1 cellular context compared by ENCODE assay signal in the genomic region with DNA sequence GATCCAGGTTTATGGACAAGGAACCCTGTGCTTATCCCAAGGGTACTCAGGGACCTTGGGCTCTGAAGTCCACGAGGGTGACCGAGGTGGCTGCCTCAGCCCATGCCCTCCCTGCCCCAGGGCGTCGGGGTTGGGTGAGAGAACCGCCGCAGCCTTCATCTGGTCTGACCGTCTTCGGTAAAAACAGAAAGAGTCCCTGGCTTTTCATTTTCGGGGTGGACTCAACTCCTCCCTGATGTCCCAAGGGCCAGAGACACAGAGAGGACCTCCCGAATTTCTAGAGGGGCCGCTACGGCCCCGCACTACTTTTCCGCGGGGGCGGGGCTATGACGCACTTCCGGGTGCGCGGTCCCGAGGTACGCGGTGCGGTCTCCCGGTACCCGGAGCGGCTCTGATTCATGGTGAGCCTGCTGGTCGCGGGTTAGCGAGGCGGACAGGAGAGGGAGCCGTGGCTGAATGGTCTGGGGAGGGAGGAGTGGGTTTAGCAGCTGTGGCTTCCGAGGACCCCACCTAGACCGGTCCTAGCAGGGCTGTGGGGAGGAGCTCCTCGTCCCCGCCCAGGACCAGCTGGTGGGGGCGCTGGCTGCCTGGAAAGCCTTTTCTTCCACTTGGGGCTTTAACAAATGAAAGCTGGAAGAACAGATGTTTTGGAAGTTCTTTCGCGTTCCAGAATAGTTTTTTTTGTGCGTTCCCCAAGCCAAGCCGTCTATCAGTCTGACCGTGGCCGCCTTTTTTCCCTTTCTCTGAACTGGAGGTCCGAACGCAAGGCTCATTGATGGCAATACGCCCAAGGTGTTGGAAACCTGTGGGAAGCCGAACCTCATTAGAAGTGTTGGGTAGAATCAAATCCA.
A peak's percentile ranks its signal among the peaks of the same experiment; 100 is the strongest.
TF ChIP-seq lines count a peak whose summit lies in the region.

A gene (plus strand): TSS at position 334 of the 851 bp plus-strand sequence. CDS start 7,233 bp downstream, outside the sequence.

TF ChIP-seq in HEK293, 187 proteins besides CTCF, POLR2A, EP300 and RAD21 (continued from another document):
- TF ChIP-seq, protein P1, sequence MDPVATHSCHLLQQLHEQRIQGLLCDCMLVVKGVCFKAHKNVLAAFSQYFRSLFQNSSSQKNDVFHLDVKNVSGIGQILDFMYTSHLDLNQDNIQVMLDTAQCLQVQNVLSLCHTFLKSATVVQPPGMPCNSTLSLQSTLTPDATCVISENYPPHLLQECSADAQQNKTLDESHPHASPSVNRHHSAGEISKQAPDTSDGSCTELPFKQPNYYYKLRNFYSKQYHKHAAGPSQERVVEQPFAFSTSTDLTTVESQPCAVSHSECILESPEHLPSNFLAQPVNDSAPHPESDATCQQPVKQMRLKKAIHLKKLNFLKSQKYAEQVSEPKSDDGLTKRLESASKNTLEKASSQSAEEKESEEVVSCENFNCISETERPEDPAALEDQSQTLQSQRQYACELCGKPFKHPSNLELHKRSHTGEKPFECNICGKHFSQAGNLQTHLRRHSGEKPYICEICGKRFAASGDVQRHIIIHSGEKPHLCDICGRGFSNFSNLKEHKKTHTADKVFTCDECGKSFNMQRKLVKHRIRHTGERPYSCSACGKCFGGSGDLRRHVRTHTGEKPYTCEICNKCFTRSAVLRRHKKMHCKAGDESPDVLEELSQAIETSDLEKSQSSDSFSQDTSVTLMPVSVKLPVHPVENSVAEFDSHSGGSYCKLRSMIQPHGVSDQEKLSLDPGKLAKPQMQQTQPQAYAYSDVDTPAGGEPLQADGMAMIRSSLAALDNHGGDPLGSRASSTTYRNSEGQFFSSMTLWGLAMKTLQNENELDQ (tag by site-specific recombination; IDR thresholded peaks at IDR 0.05; ENCODE audit: low read depth), result no peak
- TF ChIP-seq EGR2 (tag by site-specific recombination; IDR thresholded peaks at IDR 0.05; ENCODE audit: low read depth), result peak; percentile 56; the same call in 1 of the 2 replicates
- TF ChIP-seq, protein P2, sequence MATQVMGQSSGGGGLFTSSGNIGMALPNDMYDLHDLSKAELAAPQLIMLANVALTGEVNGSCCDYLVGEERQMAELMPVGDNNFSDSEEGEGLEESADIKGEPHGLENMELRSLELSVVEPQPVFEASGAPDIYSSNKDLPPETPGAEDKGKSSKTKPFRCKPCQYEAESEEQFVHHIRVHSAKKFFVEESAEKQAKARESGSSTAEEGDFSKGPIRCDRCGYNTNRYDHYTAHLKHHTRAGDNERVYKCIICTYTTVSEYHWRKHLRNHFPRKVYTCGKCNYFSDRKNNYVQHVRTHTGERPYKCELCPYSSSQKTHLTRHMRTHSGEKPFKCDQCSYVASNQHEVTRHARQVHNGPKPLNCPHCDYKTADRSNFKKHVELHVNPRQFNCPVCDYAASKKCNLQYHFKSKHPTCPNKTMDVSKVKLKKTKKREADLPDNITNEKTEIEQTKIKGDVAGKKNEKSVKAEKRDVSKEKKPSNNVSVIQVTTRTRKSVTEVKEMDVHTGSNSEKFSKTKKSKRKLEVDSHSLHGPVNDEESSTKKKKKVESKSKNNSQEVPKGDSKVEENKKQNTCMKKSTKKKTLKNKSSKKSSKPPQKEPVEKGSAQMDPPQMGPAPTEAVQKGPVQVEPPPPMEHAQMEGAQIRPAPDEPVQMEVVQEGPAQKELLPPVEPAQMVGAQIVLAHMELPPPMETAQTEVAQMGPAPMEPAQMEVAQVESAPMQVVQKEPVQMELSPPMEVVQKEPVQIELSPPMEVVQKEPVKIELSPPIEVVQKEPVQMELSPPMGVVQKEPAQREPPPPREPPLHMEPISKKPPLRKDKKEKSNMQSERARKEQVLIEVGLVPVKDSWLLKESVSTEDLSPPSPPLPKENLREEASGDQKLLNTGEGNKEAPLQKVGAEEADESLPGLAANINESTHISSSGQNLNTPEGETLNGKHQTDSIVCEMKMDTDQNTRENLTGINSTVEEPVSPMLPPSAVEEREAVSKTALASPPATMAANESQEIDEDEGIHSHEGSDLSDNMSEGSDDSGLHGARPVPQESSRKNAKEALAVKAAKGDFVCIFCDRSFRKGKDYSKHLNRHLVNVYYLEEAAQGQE (tag by site-specific recombination; IDR thresholded peaks at IDR 0.05), result peak; percentile 28; the same call in 1 of the 2 replicates
- TF ChIP-seq ZSCAN30 (tag by site-specific recombination; IDR thresholded peaks at IDR 0.05), result peak; percentile 46; the same call in 1 of the 2 replicates
- peak; percentile 47; the same call in 1 of the 2 replicates for TF ChIP-seq ZNF394 (tag by site-specific recombination; IDR thresholded peaks at IDR 0.05; ENCODE audit: borderline replicate concordance)
- TF ChIP-seq ZNF239 (tag by site-specific recombination; IDR thresholded peaks at IDR 0.05), result no peak
- TF ChIP-seq, protein P3, sequence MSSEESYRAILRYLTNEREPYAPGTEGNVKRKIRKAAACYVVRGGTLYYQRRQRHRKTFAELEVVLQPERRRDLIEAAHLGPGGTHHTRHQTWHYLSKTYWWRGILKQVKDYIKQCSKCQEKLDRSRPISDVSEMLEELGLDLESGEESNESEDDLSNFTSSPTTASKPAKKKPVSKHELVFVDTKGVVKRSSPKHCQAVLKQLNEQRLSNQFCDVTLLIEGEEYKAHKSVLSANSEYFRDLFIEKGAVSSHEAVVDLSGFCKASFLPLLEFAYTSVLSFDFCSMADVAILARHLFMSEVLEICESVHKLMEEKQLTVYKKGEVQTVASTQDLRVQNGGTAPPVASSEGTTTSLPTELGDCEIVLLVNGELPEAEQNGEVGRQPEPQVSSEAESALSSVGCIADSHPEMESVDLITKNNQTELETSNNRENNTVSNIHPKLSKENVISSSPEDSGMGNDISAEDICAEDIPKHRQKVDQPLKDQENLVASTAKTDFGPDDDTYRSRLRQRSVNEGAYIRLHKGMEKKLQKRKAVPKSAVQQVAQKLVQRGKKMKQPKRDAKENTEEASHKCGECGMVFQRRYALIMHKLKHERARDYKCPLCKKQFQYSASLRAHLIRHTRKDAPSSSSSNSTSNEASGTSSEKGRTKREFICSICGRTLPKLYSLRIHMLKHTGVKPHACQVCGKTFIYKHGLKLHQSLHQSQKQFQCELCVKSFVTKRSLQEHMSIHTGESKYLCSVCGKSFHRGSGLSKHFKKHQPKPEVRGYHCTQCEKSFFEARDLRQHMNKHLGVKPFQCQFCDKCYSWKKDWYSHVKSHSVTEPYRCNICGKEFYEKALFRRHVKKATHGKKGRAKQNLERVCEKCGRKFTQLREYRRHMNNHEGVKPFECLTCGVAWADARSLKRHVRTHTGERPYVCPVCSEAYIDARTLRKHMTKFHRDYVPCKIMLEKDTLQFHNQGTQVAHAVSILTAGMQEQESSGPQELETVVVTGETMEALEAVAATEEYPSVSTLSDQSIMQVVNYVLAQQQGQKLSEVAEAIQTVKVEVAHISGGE (tag by site-specific recombination; conservative IDR thresholded peaks at IDR 0.05; ENCODE audit: low read depth), result peak; percentile 95
- TF ChIP-seq ZNF19 (tag by site-specific recombination; IDR thresholded peaks at IDR 0.05; ENCODE audit: low read depth), result no peak
- TF ChIP-seq RBAK (tag by site-specific recombination; IDR thresholded peaks at IDR 0.05), result no peak
- TF ChIP-seq ZNF610 (tag by site-specific recombination; IDR thresholded peaks at IDR 0.05; ENCODE audit: borderline replicate concordance), result peak; percentile 88
- TF ChIP-seq, protein P4, sequence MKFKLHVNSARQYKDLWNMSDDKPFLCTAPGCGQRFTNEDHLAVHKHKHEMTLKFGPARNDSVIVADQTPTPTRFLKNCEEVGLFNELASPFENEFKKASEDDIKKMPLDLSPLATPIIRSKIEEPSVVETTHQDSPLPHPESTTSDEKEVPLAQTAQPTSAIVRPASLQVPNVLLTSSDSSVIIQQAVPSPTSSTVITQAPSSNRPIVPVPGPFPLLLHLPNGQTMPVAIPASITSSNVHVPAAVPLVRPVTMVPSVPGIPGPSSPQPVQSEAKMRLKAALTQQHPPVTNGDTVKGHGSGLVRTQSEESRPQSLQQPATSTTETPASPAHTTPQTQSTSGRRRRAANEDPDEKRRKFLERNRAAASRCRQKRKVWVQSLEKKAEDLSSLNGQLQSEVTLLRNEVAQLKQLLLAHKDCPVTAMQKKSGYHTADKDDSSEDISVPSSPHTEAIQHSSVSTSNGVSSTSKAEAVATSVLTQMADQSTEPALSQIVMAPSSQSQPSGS (tag by site-specific recombination; IDR thresholded peaks at IDR 0.05; ENCODE audit: low read depth), result no peak
- TF ChIP-seq ZNF121 (tag by site-specific recombination; IDR thresholded peaks at IDR 0.05), result no peak
- TF ChIP-seq IKZF3 (tag by site-specific recombination; IDR thresholded peaks at IDR 0.05), result 0 out of 2 replicates have a peak, but pooled peaks have one; percentile 11
- TF ChIP-seq, protein P5, sequence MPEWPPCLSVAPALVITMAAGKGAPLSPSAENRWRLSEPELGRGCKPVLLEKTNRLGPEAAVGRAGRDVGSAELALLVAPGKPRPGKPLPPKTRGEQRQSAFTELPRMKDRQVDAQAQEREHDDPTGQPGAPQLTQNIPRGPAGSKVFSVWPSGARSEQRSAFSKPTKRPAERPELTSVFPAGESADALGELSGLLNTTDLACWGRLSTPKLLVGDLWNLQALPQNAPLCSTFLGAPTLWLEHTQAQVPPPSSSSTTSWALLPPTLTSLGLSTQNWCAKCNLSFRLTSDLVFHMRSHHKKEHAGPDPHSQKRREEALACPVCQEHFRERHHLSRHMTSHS (tag by site-specific recombination; IDR thresholded peaks at IDR 0.05), result no peak
- peak; percentile 83 for TF ChIP-seq KLF9 (tag by site-specific recombination; IDR thresholded peaks at IDR 0.05; ENCODE audit: low read depth)
- TF ChIP-seq ZFHX2 (tag by site-specific recombination; conservative IDR thresholded peaks at IDR 0.05), result peak; percentile 71; the same call in 1 of the 2 replicates
- TF ChIP-seq SP7 (tag by site-specific recombination; IDR thresholded peaks at IDR 0.05), result peak; percentile 63; the same call in 1 of the 2 replicates
- no peak for TF ChIP-seq ZNF350 (tag by site-specific recombination; IDR thresholded peaks at IDR 0.05)
- peak; percentile 49; the same call in 1 of the 2 replicates for TF ChIP-seq ZNF391 (tag by site-specific recombination; IDR thresholded peaks at IDR 0.05; ENCODE audit: borderline replicate concordance, low read depth)
- TF ChIP-seq, protein P6, sequence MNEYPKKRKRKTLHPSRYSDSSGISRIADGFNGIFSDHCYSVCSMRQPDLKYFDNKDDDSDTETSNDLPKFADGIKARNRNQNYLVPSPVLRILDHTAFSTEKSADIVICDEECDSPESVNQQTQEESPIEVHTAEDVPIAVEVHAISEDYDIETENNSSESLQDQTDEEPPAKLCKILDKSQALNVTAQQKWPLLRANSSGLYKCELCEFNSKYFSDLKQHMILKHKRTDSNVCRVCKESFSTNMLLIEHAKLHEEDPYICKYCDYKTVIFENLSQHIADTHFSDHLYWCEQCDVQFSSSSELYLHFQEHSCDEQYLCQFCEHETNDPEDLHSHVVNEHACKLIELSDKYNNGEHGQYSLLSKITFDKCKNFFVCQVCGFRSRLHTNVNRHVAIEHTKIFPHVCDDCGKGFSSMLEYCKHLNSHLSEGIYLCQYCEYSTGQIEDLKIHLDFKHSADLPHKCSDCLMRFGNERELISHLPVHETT (tag by site-specific recombination; IDR thresholded peaks at IDR 0.05), result peak; percentile 88; the same call in 1 of the 2 replicates
- TF ChIP-seq, protein P7, sequence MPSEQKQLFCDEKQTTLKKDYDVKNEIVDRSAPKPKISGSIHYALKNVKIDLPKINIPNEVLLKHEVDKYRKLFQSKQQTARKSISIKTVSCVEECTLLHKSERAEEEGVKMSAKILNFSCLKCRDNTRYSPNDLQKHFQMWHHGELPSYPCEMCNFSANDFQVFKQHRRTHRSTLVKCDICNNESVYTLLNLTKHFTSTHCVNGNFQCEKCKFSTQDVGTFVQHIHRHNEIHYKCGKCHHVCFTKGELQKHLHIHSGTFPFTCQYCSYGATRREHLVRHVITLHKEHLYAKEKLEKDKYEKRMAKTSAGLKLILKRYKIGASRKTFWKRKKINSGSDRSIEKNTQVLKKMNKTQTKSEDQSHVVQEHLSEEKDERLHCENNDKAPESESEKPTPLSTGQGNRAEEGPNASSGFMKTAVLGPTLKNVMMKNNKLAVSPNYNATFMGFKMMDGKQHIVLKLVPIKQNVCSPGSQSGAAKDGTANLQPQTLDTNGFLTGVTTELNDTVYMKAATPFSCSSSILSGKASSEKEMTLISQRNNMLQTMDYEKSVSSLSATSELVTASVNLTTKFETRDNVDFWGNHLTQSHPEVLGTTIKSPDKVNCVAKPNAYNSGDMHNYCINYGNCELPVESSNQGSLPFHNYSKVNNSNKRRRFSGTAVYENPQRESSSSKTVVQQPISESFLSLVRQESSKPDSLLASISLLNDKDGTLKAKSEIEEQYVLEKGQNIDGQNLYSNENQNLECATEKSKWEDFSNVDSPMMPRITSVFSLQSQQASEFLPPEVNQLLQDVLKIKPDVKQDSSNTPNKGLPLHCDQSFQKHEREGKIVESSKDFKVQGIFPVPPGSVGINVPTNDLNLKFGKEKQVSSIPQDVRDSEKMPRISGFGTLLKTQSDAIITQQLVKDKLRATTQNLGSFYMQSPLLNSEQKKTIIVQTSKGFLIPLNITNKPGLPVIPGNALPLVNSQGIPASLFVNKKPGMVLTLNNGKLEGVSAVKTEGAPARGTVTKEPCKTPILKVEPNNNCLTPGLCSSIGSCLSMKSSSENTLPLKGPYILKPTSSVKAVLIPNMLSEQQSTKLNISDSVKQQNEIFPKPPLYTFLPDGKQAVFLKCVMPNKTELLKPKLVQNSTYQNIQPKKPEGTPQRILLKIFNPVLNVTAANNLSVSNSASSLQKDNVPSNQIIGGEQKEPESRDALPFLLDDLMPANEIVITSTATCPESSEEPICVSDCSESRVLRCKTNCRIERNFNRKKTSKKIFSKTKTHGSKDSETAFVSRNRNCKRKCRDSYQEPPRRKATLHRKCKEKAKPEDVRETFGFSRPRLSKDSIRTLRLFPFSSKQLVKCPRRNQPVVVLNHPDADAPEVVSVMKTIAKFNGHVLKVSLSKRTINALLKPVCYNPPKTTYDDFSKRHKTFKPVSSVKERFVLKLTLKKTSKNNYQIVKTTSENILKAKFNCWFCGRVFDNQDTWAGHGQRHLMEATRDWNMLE (tag by site-specific recombination; conservative IDR thresholded peaks at IDR 0.05; ENCODE audit: low read depth), result peak; percentile 93
- TF ChIP-seq ZNF324 (tag by site-specific recombination; IDR thresholded peaks at IDR 0.05), result 0 out of 2 replicates have a peak, but pooled peaks have one; percentile 62
- peak; percentile 74 for TF ChIP-seq GLIS2 (tag by site-specific recombination; IDR thresholded peaks at IDR 0.05)
- TF ChIP-seq WT1 (tag by site-specific recombination; IDR thresholded peaks at IDR 0.05), result 0 out of 2 replicates have a peak, but pooled peaks have one; percentile 41
- TF ChIP-seq KLF8 (tag by site-specific recombination; IDR thresholded peaks at IDR 0.05), result peak; percentile 92
- 0 out of 2 replicates have a peak, but pooled peaks have one; percentile 11 for TF ChIP-seq ZNF623 (tag by site-specific recombination; IDR thresholded peaks at IDR 0.05)
- TF ChIP-seq, protein P8, sequence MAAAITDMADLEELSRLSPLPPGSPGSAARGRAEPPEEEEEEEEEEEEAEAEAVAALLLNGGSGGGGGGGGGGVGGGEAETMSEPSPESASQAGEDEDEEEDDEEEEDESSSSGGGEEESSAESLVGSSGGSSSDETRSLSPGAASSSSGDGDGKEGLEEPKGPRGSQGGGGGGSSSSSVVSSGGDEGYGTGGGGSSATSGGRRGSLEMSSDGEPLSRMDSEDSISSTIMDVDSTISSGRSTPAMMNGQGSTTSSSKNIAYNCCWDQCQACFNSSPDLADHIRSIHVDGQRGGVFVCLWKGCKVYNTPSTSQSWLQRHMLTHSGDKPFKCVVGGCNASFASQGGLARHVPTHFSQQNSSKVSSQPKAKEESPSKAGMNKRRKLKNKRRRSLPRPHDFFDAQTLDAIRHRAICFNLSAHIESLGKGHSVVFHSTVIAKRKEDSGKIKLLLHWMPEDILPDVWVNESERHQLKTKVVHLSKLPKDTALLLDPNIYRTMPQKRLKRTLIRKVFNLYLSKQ (tag by site-specific recombination; IDR thresholded peaks at IDR 0.05; ENCODE audit: borderline replicate concordance), result no peak
- TF ChIP-seq ZNF621 (tag by site-specific recombination; IDR thresholded peaks at IDR 0.05), result no peak
- peak; percentile 81 for TF ChIP-seq GLIS1 (tag by site-specific recombination; IDR thresholded peaks at IDR 0.05)
